ENCODE assay signal across 8 cellular contexts in genomic region chr15:43828061-43828657, GRCh38. TPM values are rescaled to one million over a fixed set of nuclear protein-coding genes. Genes with fewer than 3 reads are reported as not detected.
DNase-seq lines count a peak whose midpoint lies in the region; ATAC-seq and TF ChIP-seq lines count a peak whose summit lies in the region.

No MANE protein-coding gene starts in this region.

- no peaks in the 10 kb centered on the region for H3K9me3 ChIP-seq in right cardiac atrium (ENCODE audit: control insufficient read depth, low read length)

- DNase-seq in GM12865 (ENCODE audit: low read depth) (peak; percentile 59), germinal center (ENCODE audit: low spot score) (peak; percentile 22), NCI-H1105 (lab: John Stamatoyannopoulos, UW) (no peak), right cardiac atrium (no peak)
- DNase-seq in central memory CD4-positive, alpha-beta T cell = no peak
- DNase-seq in activated CD4-positive, CD25-positive, alpha-beta regulatory T cell treated with anti-CD3 and anti-CD28 coated beads, Interleukin-2, amount 50 U/mL, for 72 hours = no peak

- H3K4me1 ChIP-seq in right cardiac atrium (ENCODE audit: control insufficient read depth, insufficient read depth, low read length) = peaks cover 4% of the 10 kb centered on the region

- no peaks in the 10 kb centered on the region for H3K27me3 ChIP-seq in right cardiac atrium (ENCODE audit: control insufficient read depth, insufficient read depth)

- no peak for ATAC-seq in right cardiac atrium

- peak overlapping the region; percentile 61 for H3K4me3 ChIP-seq in GM12865 (ENCODE audit: low read depth, low read length)
- H3K4me3 ChIP-seq in right cardiac atrium (ENCODE audit: low read length) = no peak overlapping the region

- TF ChIP-seq CTCF in 22Rv1 (IDR thresholded peaks at IDR 0.05) (no peak), GM12865 (IDR thresholded peaks at IDR 0.05; ENCODE audit: insufficient read depth, low read depth, low read length, missing control alignments) (no peak), VCaP (conservative IDR thresholded peaks at IDR 0.05) (no peak)

- intact Hi-C loops in right cardiac atrium (cut with DNase I) = no loop called here

- 52% methylated on average over 6 of the region's 6 CpGs for WGBS in right cardiac atrium

- H3K27ac ChIP-seq in 22Rv1 = peak overlapping the region; percentile 79
- peak overlapping the region; percentile 72 for H3K27ac ChIP-seq in VCaP
- no peak overlapping the region for H3K27ac ChIP-seq in right cardiac atrium (ENCODE audit: low read length)

RNA-seq across cellular contexts. Expression of gene WDR76, which starts 1.4 kb away (rescaled TPM):
- 1 to 10 TPM; 2.9 to 3.4 (median 3.0) TPM for total RNA-seq in right cardiac atrium
- polyA plus RNA-seq in right cardiac atrium = 0.97 TPM

RNA-seq across cellular contexts. Expression of gene MFAP1, which starts 3.7 kb away (rescaled TPM):
- 10 to 100 TPM; 17.4 to 21.2 (median 19.3) TPM for total RNA-seq in right cardiac atrium
- 19.7 TPM for polyA plus RNA-seq in right cardiac atrium

RNA-seq across cellular contexts. Expression of gene HYPK, which starts 27.8 kb away (rescaled TPM):
- total RNA-seq in right cardiac atrium = 10 to 100 TPM in 3 of 4 donors, 1 to 10 TPM in 1; 9.6 to 16.0 (median 14.5) TPM
- polyA plus RNA-seq in right cardiac atrium = 37.9 TPM

RNA-seq across cellular contexts. Expression of gene SERINC4, which starts 28.1 kb away (rescaled TPM):
- under 1 TPM in 3 of 4 donors, not detected in 1; 0.12 to 0.29 (median 0.25) TPM for total RNA-seq in right cardiac atrium
- polyA plus RNA-seq in right cardiac atrium = 0.41 TPM

RNA-seq across cellular contexts. Expression of gene SERF2, which starts 36.0 kb away (rescaled TPM):
- total RNA-seq in right cardiac atrium = 1,000 to 10,000 TPM in 1 of 4 donors, 100 to 1,000 TPM in 3; 889 to 1,080 (median 940) TPM
- 2,656 TPM for polyA plus RNA-seq in right cardiac atrium

Comparison
In these comparisons a context has a peak if more than half of its experiments do, and no peak if none do; other contexts are left out.
1. DNase-seq: peak in GM12865 (single experiment) and germinal center (single experiment); none in NCI-H1105 (single experiment), central memory CD4-positive, alpha-beta T cell (single experiment), right cardiac atrium (0 of 3) and activated CD4-positive, CD25-positive, alpha-beta regulatory T cell treated with anti-CD3 and anti-CD28 coated beads, Interleukin-2, amount 50 U/mL, for 72 hours (single experiment).